32 cellular contexts compared by ENCODE assay signal in the genomic region with DNA sequence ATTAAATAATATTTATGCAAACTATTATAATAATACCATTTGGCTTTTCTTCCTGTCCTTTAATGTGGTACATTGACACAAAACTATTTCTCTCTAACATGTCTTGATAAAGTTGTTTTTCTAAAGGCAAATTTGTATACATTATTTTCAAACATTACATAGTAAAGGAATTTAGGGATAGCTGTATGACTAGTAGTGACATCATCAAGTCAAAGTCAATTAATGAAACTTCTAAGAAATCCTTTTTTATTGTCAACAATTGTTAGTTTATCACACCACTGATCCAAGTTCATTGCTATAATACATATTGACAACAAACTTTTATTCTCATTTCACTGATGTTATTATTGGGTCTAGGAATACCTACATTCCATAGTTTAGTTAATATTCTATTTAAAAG.
"Had no signal": no experiment of that assay in that cellular context is flagged by ENCODE, and none has a peak within 500 bp of the region (broad histone marks: within the 10 kb centered on the region; RNA-seq: fewer than 3 reads in every experiment).

No MANE protein-coding gene starts in this region.

- H3K9me3 ChIP-seq: adrenal gland, body of pancreas, breast epithelium, esophagus muscularis mucosa, gastrocnemius medialis, heart left ventricle had no signal

- DNase-seq: activated CD4-positive, alpha-beta memory T cell treated with anti-CD3 and anti-CD28 coated beads for 36 hours; activated CD4-positive, alpha-beta T cell treated with anti-CD3 and anti-CD28 coated beads for 36 hours; activated CD4-positive, alpha-beta T cell treated with anti-CD3 and anti-CD28 coated beads, Interleukin-2, amount 10 ng/mL, durations not matched to agents 24 days and 14 days; activated CD4-positive, CD25-positive, alpha-beta regulatory T cell; activated CD4-positive, CD25-positive, alpha-beta regulatory T cell treated with anti-CD3 and anti-CD28 coated beads, Interleukin-2, amount 50 U/mL, for 72 hours; activated CD8-positive, alpha-beta memory T cell treated with anti-CD3 and anti-CD28 coated beads, Interleukin-2, amount 10 ng/mL, durations not matched to agents 7 days and 5 days; activated CD8-positive, alpha-beta memory T cell treated with anti-CD3 and anti-CD28 coated beads, Interleukin-2, amount 50 U/mL, for 4 hours; activated CD8-positive, alpha-beta T cell treated with anti-CD3 and anti-CD28 coated beads, Interleukin-2, amount 10 ng/mL, durations not matched to agents 7 days and 5 days; activated effector memory CD4-positive, alpha-beta T cell treated with anti-CD3 and anti-CD28 coated beads, Interleukin-2, amount 50 U/mL, for 16 hours; activated naive CD4-positive, alpha-beta T cell treated with anti-CD3 and anti-CD28 coated beads for 36 hours; activated naive CD8-positive, alpha-beta T cell treated with anti-CD3 and anti-CD28 coated beads for 36 hours; activated naive CD8-positive, alpha-beta T cell treated with anti-CD3 and anti-CD28 coated beads, Interleukin-2, amount 50 U/mL, for 24 hours; activated T-cell treated with anti-CD3 and anti-CD28 coated beads, Interleukin-2, amount 50 U/mL, for 1 hour; activated T-cell treated with anti-CD3 and anti-CD28 coated beads, Interleukin-2, amount 50 U/mL, for 48 hours; adrenal gland; amygdala; aorta; body of pancreas; cortex of kidney; dermis blood vessel endothelial cell; effector CD8-positive, alpha-beta T cell; erythroblast; foreskin keratinocyte; gastrocnemius medialis; glutamatergic neuron; heart left ventricle; hypothalamus; T-helper 17 cell had no signal

- FAIRE-seq: endometrium, endothelial cell of umbilical vein had no signal

- H3K4me1 ChIP-seq: adrenal gland, body of pancreas, breast epithelium, esophagus muscularis mucosa, gastrocnemius medialis, heart left ventricle had no signal

- H3K4me3 ChIP-seq: adrenal gland, body of pancreas, breast epithelium, esophagus muscularis mucosa, gastrocnemius medialis, heart left ventricle had no signal

- H3K27ac ChIP-seq: adrenal gland, body of pancreas, breast epithelium, esophagus muscularis mucosa, foreskin keratinocyte, gastrocnemius medialis, heart left ventricle had no signal

- H3K27me3 ChIP-seq: adrenal gland, body of pancreas, breast epithelium, esophagus muscularis mucosa, foreskin keratinocyte, gastrocnemius medialis, heart left ventricle had no signal

- ATAC-seq: activated CD4-positive, alpha-beta T cell treated with anti-CD3 and anti-CD28 coated beads for 36 hours; activated CD8-positive, alpha-beta memory T cell treated with anti-CD3 and anti-CD28 coated beads, Interleukin-2, amount 10 ng/mL, durations not matched to agents 7 days and 5 days; activated CD8-positive, alpha-beta T cell treated with anti-CD3 and anti-CD28 coated beads, Interleukin-2, amount 10 ng/mL, durations not matched to agents 7 days and 5 days; activated naive CD8-positive, alpha-beta T cell treated with anti-CD3 and anti-CD28 coated beads, Interleukin-2, amount 50 U/mL, for 24 hours; body of pancreas; foreskin keratinocyte; gastrocnemius medialis; heart left ventricle; T-helper 17 cell had no signal
